Comparison of ENCODE assay signal across 3 cellular contexts in genomic region chr9:130554606-130555005, GRCh38.
"Had no signal": no experiment of that assay in that cellular context is flagged by ENCODE, and none has a peak within 500 bp of the region (broad histone marks: within the 10 kb centered on the region; RNA-seq: fewer than 3 reads in every experiment).

No MANE protein-coding gene starts in this region.

- H3K4me3 ChIP-seq: GM12878 had no signal

- DNase-seq: GDM1, GF-D8 had no signal
